In the genomic region with DNA sequence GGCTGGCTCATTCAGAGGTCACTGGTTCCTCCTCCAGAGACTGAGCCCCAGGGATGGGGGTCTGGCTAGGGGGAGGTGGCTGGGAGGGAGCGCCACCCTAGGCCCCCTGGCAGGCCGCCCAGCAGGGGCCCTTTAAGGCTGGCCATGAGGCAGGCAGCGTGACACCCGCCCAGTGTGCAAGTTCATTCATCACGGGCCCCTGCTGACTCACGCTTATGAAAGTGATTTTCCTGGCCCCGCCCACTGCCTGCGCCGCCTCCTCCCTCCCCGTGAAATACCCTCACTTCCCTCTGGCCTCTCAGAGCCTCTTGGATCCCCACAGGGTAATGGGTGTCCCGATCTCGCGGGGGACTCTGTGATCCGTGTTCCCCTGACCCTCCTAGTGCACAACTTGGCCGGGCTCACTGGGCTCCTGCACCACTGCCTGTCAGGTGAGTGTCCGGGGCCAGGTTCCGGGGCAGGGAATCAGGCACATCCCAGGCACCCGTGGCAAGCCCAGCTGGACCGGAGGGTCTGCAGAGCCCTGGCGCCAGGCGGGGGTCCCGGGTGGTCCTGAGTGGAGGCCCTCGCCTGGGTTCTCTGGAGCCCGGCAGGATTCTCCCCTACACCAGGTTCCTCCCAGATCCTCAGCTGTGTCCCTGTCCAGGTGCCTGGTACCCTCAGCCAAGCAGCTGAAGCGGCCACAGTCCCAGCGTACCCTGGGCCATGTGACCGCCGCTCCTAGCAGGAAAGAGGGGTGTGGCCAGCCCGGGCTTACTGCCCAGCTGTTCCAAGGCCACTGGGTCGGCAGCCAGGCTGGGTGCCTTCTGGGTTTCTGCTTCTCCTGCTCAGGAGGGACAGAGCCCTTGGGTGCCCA, we compare ENCODE assay signal across 1 cellular context.
TF ChIP-seq lines count a peak whose summit lies in the region.

A gene with protein sequence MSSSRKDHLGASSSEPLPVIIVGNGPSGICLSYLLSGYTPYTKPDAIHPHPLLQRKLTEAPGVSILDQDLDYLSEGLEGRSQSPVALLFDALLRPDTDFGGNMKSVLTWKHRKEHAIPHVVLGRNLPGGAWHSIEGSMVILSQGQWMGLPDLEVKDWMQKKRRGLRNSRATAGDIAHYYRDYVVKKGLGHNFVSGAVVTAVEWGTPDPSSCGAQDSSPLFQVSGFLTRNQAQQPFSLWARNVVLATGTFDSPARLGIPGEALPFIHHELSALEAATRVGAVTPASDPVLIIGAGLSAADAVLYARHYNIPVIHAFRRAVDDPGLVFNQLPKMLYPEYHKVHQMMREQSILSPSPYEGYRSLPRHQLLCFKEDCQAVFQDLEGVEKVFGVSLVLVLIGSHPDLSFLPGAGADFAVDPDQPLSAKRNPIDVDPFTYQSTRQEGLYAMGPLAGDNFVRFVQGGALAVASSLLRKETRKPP (plus strand): TSS at position 301 of the 856 bp plus-strand sequence. CDS start 4,432 bp downstream, outside the sequence.

TF ChIP-seq in HepG2, 621 proteins besides CTCF, POLR2A, EP300 and RAD21 (continued from another document and continues in another):
- TF ChIP-seq, protein P1, sequence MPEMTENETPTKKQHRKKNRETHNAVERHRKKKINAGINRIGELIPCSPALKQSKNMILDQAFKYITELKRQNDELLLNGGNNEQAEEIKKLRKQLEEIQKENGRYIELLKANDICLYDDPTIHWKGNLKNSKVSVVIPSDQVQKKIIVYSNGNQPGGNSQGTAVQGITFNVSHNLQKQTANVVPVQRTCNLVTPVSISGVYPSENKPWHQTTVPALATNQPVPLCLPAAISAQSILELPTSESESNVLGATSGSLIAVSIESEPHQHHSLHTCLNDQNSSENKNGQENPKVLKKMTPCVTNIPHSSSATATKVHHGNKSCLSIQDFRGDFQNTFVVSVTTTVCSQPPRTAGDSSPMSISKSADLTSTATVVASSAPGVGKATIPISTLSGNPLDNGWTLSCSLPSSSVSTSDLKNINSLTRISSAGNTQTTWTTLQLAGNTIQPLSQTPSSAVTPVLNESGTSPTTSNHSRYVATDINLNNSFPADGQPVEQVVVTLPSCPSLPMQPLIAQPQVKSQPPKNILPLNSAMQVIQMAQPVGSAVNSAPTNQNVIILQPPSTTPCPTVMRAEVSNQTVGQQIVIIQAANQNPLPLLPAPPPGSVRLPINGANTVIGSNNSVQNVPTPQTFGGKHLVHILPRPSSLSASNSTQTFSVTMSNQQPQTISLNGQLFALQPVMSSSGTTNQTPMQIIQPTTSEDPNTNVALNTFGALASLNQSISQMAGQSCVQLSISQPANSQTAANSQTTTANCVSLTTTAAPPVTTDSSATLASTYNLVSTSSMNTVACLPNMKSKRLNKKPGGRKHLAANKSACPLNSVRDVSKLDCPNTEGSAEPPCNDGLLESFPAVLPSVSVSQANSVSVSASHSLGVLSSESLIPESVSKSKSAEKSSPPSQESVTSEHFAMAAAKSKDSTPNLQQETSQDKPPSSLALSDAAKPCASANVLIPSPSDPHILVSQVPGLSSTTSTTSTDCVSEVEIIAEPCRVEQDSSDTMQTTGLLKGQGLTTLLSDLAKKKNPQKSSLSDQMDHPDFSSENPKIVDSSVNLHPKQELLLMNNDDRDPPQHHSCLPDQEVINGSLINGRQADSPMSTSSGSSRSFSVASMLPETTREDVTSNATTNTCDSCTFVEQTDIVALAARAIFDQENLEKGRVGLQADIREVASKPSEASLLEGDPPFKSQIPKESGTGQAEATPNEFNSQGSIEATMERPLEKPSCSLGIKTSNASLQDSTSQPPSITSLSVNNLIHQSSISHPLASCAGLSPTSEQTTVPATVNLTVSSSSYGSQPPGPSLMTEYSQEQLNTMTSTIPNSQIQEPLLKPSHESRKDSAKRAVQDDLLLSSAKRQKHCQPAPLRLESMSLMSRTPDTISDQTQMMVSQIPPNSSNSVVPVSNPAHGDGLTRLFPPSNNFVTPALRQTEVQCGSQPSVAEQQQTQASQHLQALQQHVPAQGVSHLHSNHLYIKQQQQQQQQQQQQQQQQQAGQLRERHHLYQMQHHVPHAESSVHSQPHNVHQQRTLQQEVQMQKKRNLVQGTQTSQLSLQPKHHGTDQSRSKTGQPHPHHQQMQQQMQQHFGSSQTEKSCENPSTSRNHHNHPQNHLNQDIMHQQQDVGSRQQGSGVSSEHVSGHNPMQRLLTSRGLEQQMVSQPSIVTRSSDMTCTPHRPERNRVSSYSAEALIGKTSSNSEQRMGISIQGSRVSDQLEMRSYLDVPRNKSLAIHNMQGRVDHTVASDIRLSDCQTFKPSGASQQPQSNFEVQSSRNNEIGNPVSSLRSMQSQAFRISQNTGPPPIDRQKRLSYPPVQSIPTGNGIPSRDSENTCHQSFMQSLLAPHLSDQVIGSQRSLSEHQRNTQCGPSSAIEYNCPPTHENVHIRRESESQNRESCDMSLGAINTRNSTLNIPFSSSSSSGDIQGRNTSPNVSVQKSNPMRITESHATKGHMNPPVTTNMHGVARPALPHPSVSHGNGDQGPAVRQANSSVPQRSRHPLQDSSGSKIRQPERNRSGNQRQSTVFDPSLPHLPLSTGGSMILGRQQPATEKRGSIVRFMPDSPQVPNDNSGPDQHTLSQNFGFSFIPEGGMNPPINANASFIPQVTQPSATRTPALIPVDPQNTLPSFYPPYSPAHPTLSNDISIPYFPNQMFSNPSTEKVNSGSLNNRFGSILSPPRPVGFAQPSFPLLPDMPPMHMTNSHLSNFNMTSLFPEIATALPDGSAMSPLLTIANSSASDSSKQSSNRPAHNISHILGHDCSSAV (CRISPR knock-in tag; IDR thresholded peaks at IDR 0.05; ENCODE audit: borderline replicate concordance) = no peak
- peak; percentile 58 for TF ChIP-seq GATAD2A (CRISPR knock-in tag; IDR thresholded peaks at IDR 0.05)
- peak; percentile 78; the same call in 1 of the 2 replicates for TF ChIP-seq ZFP90 (CRISPR knock-in tag; IDR thresholded peaks at IDR 0.05; ENCODE audit: borderline replicate concordance)
- no peak for TF ChIP-seq SOX6 (IDR thresholded peaks at IDR 0.05)
- TF ChIP-seq SOX6 (CRISPR knock-in tag; IDR thresholded peaks at IDR 0.05) = peak; percentile 72
- TF ChIP-seq, protein P2, sequence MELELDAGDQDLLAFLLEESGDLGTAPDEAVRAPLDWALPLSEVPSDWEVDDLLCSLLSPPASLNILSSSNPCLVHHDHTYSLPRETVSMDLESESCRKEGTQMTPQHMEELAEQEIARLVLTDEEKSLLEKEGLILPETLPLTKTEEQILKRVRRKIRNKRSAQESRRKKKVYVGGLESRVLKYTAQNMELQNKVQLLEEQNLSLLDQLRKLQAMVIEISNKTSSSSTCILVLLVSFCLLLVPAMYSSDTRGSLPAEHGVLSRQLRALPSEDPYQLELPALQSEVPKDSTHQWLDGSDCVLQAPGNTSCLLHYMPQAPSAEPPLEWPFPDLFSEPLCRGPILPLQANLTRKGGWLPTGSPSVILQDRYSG (CRISPR knock-in tag; IDR thresholded peaks at IDR 0.05) = no peak
- TF ChIP-seq, protein P3, sequence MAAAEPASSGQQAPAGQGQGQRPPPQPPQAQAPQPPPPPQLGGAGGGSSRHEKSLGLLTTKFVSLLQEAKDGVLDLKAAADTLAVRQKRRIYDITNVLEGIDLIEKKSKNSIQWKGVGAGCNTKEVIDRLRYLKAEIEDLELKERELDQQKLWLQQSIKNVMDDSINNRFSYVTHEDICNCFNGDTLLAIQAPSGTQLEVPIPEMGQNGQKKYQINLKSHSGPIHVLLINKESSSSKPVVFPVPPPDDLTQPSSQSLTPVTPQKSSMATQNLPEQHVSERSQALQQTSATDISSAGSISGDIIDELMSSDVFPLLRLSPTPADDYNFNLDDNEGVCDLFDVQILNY (CRISPR knock-in tag; conservative IDR thresholded peaks at IDR 0.05) = no peak
- no peak for TF ChIP-seq ZBTB3 (CRISPR knock-in tag; IDR thresholded peaks at IDR 0.05; ENCODE audit: borderline replicate concordance, low read depth)
- no peak; the same call in 1 of the 2 replicates for TF ChIP-seq ZNF619 (CRISPR knock-in tag; IDR thresholded peaks at IDR 0.05)
- no peak for TF ChIP-seq SRF (IDR thresholded peaks at IDR 0.05; ENCODE audit: low read depth, low read length)
- TF ChIP-seq, protein P4, sequence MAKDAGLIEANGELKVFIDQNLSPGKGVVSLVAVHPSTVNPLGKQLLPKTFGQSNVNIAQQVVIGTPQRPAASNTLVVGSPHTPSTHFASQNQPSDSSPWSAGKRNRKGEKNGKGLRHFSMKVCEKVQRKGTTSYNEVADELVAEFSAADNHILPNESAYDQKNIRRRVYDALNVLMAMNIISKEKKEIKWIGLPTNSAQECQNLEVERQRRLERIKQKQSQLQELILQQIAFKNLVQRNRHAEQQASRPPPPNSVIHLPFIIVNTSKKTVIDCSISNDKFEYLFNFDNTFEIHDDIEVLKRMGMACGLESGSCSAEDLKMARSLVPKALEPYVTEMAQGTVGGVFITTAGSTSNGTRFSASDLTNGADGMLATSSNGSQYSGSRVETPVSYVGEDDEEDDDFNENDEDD (CRISPR knock-in tag; IDR thresholded peaks at IDR 0.05; ENCODE audit: borderline replicate concordance) = peak; percentile 44; the same call in 1 of the 2 replicates
- TF ChIP-seq SNAI1 (CRISPR knock-in tag; IDR thresholded peaks at IDR 0.05; ENCODE audit: borderline replicate concordance) = 0 out of 2 replicates have a peak, but pooled peaks have one; percentile 77
- no peak for TF ChIP-seq ZNF160 (CRISPR knock-in tag; IDR thresholded peaks at IDR 0.05)
- TF ChIP-seq, protein P5, sequence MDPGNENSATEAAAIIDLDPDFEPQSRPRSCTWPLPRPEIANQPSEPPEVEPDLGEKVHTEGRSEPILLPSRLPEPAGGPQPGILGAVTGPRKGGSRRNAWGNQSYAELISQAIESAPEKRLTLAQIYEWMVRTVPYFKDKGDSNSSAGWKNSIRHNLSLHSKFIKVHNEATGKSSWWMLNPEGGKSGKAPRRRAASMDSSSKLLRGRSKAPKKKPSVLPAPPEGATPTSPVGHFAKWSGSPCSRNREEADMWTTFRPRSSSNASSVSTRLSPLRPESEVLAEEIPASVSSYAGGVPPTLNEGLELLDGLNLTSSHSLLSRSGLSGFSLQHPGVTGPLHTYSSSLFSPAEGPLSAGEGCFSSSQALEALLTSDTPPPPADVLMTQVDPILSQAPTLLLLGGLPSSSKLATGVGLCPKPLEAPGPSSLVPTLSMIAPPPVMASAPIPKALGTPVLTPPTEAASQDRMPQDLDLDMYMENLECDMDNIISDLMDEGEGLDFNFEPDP (CRISPR knock-in tag; conservative IDR thresholded peaks at IDR 0.05) = 0 out of 2 replicates have a peak, but pooled peaks have one; percentile 88
- TF ChIP-seq, protein P6, sequence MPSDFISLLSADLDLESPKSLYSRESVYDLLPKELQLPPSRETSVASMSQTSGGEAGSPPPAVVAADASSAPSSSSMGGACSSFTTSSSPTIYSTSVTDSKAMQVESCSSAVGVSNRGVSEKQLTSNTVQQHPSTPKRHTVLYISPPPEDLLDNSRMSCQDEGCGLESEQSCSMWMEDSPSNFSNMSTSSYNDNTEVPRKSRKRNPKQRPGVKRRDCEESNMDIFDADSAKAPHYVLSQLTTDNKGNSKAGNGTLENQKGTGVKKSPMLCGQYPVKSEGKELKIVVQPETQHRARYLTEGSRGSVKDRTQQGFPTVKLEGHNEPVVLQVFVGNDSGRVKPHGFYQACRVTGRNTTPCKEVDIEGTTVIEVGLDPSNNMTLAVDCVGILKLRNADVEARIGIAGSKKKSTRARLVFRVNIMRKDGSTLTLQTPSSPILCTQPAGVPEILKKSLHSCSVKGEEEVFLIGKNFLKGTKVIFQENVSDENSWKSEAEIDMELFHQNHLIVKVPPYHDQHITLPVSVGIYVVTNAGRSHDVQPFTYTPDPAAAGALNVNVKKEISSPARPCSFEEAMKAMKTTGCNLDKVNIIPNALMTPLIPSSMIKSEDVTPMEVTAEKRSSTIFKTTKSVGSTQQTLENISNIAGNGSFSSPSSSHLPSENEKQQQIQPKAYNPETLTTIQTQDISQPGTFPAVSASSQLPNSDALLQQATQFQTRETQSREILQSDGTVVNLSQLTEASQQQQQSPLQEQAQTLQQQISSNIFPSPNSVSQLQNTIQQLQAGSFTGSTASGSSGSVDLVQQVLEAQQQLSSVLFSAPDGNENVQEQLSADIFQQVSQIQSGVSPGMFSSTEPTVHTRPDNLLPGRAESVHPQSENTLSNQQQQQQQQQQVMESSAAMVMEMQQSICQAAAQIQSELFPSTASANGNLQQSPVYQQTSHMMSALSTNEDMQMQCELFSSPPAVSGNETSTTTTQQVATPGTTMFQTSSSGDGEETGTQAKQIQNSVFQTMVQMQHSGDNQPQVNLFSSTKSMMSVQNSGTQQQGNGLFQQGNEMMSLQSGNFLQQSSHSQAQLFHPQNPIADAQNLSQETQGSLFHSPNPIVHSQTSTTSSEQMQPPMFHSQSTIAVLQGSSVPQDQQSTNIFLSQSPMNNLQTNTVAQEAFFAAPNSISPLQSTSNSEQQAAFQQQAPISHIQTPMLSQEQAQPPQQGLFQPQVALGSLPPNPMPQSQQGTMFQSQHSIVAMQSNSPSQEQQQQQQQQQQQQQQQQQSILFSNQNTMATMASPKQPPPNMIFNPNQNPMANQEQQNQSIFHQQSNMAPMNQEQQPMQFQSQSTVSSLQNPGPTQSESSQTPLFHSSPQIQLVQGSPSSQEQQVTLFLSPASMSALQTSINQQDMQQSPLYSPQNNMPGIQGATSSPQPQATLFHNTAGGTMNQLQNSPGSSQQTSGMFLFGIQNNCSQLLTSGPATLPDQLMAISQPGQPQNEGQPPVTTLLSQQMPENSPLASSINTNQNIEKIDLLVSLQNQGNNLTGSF (CRISPR knock-in tag; IDR thresholded peaks at IDR 0.05) = no peak; the same call in 1 of the 2 replicates
- TF ChIP-seq KLF6 (CRISPR knock-in tag; IDR thresholded peaks at IDR 0.05) = peak; percentile 40; the same call in 1 of the 2 replicates
- peak; percentile 65 for TF ChIP-seq SP4 (CRISPR knock-in tag; IDR thresholded peaks at IDR 0.05)
- peak; percentile 63; the same call in 1 of the 2 replicates for TF ChIP-seq NFIC (IDR thresholded peaks at IDR 0.05; ENCODE audit: low read length)
- peak in 1 of 2 experiments; percentile 71; a peak in 2 of 4 replicates for TF ChIP-seq KLF16 (CRISPR knock-in tag; IDR thresholded peaks at IDR 0.05)
- no peak for TF ChIP-seq ZSCAN22 (CRISPR knock-in tag; IDR thresholded peaks at IDR 0.05)
- TF ChIP-seq, protein P7, sequence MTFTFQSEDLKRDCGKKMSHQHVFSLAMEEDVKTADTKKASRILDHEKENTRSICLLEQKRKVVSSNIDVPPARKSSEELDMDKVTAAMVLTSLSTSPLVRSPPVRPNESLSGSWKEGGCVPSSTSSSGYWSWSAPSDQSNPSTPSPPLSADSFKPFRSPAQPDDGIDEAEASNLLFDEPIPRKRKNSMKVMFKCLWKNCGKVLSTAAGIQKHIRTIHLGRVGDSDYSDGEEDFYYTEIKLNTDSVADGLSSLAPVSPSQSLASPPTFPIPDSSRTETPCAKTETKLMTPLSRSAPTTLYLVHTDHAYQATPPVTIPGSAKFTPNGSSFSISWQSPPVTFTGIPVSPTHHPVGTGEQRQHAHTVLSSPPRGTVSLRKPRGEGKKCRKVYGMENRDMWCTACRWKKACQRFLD (CRISPR knock-in tag; IDR thresholded peaks at IDR 0.05; ENCODE audit: borderline replicate concordance) = peak; percentile 95; the same call in 1 of the 2 replicates
- no peak for TF ChIP-seq SMAD9 (CRISPR knock-in tag; IDR thresholded peaks at IDR 0.05)
- TF ChIP-seq ZNF883 (CRISPR knock-in tag; IDR thresholded peaks at IDR 0.05; ENCODE audit: not compliant biosample characterization) = no peak
